In genomic region chr20:23629542-23630391, GRCh38 we compare ENCODE assay signal across 17 cellular contexts. TPM values are rescaled to one million over a fixed set of nuclear protein-coding genes. Genes with fewer than 3 reads are reported as not detected.
DNase-seq lines count a peak whose midpoint lies in the region; TF ChIP-seq lines count a peak whose summit lies in the region.
"Had no signal": no experiment of that assay in that cellular context is flagged by ENCODE, and none has a peak within 500 bp of the region (broad histone marks: within the 10 kb centered on the region; RNA-seq: fewer than 3 reads in every experiment).

No MANE protein-coding gene starts in this region.

- H3K18ac ChIP-seq in mesenchymal stem cell (ENCODE audit: low read depth in 1 of 2, low read length in 2 of 2) = peak overlapping the region; percentile 59 to 64

- H2BK120ac ChIP-seq in mesenchymal stem cell (ENCODE audit: low read depth, low read length) = no peak overlapping the region

- peak overlapping the region; percentile 65 for H4K8ac ChIP-seq in mesenchymal stem cell (ENCODE audit: low read length)

- H2AK5ac ChIP-seq in mesenchymal stem cell (ENCODE audit: low read length, severe bottlenecking) = peak overlapping the region; percentile 83

- H2BK12ac ChIP-seq in mesenchymal stem cell (ENCODE audit: low read length in 2 of 2) = peak overlapping the region; percentile 38 to 87

- H3K14ac ChIP-seq in mesenchymal stem cell (ENCODE audit: low read length in 2 of 2) = peak overlapping the region in 1 of 2 experiments; percentile 46

- peak overlapping the region; percentile 64 for H4K91ac ChIP-seq in mesenchymal stem cell (ENCODE audit: low read length)

- TF ChIP-seq EP300 in transverse colon (IDR thresholded peaks at IDR 0.05; ENCODE audit: low read depth) = no peak

- in situ Hi-C loops in transverse colon (cut with MboI; ENCODE audit: low pct_ligation_motif_present in 1 of 4, low pct_unique_long_range_greater_than_20kb in 1 of 4, low sequenced_read_pairs in 3 of 4) = no loop called here

- H2BK5ac ChIP-seq in mesenchymal stem cell (ENCODE audit: low read depth, low read length, poor library complexity, severe bottlenecking) = no peak overlapping the region

- peaks cover 28% of the 10 kb centered on the region for H3K4me1 ChIP-seq in mesenchymal stem cell (ENCODE audit: control insufficient read depth, insufficient read depth, low read depth, low read length)
- H3K4me1 ChIP-seq in transverse colon = peaks cover 0 to 28% (median 8%) of the 10 kb centered on the region in 4 donors

- peak overlapping the region in 1 of 2 experiments; percentile 20 for H3K4ac ChIP-seq in mesenchymal stem cell (ENCODE audit: low read depth in 1 of 2, low read length in 2 of 2)

- POLR2A ChIA-PET in RWPE1 (lab: Yijun Ruan, JAX; ENCODE audit: low non-redundant PET) = no interaction called here

- WGBS in mesenchymal stem cell = 92% methylated on average over 12 of the region's 12 CpGs
- WGBS in transverse colon (ENCODE audit: low coverage in 1 of 2), 2 donors = 51 to 75% methylated on average over 3 to 12 of the region's 12 CpGs

- H2AFZ ChIP-seq in mesenchymal stem cell (ENCODE audit: low read depth, low read length) = no peak overlapping the region

- intact Hi-C loops in transverse colon (cut with DNase I; ENCODE audit: low total_unique reads) = loop anchor here (10.0 kb wide), 1 partner anchor 275 kb away; the partner anchor contains the start of gene NXT1

- no peak overlapping the region for H3K9ac ChIP-seq in mesenchymal stem cell (ENCODE audit: low read length)

- CTCF ChIA-PET in RWPE1 (lab: Yijun Ruan, JAX) = no interaction called here

- H3K23ac ChIP-seq in mesenchymal stem cell (ENCODE audit: low read length in 2 of 2) = peak overlapping the region in 1 of 2 experiments; percentile 54

- peaks cover 11% of the 10 kb centered on the region for H3K79me1 ChIP-seq in mesenchymal stem cell (replicated peaks; ENCODE audit: low read length, poor library complexity, severe bottlenecking)

- H3K4me3 ChIP-seq in mesenchymal stem cell (ENCODE audit: insufficient read depth in 1 of 2, low read depth in 1 of 2, low read length in 2 of 2) (no peak overlapping the region), transverse colon (no peak overlapping the region)
- H3K4me3 ChIP-seq: SJSA1 had no signal

- H3K27me3 ChIP-seq in mesenchymal stem cell (ENCODE audit: control insufficient read depth in 1 of 2, insufficient read depth in 1 of 2, low read length in 2 of 2) = no peaks in the 10 kb centered on the region
- H3K27me3 ChIP-seq in transverse colon = no peaks in the 10 kb centered on the region
- H3K27me3 ChIP-seq: SJSA1 had no signal

- H3K36me3 ChIP-seq in mesenchymal stem cell (ENCODE audit: control insufficient read depth in 1 of 2, insufficient read depth in 2 of 2, low read depth in 1 of 2, low read length in 2 of 2) = peaks cover 34 to 39% of the 10 kb centered on the region in 2 experiments
- H3K36me3 ChIP-seq in transverse colon = peaks cover 0 to 8% (median 3%) of the 10 kb centered on the region in 4 donors

- no peak overlapping the region for H2BK15ac ChIP-seq in mesenchymal stem cell (ENCODE audit: low read depth, poor library complexity, severe bottlenecking)

- DNase-seq in RWPE1 (ENCODE audit: low spot score) (no peak), dermis microvascular lymphatic vessel endothelial cell (ENCODE audit: low read depth in 2 of 2) (peak; percentile 57 to 73), mesenchymal stem cell (no peak), transverse colon (no peak), T-helper 2 cell (no peak), NCI-H510A treated with DMSO at 0.1 percent for 48 hours (lab: John Stamatoyannopoulos, UW) (no peak)
- DNase-seq in stimulated activated CD8-positive, alpha-beta memory T cell treated with anti-CD3 and anti-CD28 coated beads, Interleukin-4, amount 100 ng/mL, for 48 hours = no peak
- DNase-seq: erythroblast; GF-D8; midbrain; NCI-H187 treated with DMSO at 0.1 percent for 48 hours; stimulated activated CD4-positive, alpha-beta T cell treated with anti-CD3 and anti-CD28 coated beads, Interleukin-4, amount 100 ng/mL, for 1 hour had no signal

- H3K27ac ChIP-seq in RWPE1 (peak overlapping the region; percentile 79), mesenchymal stem cell (ENCODE audit: low read length, poor library complexity, severe bottlenecking) (peak overlapping the region; percentile 13), transverse colon (peak overlapping the region; percentile 34 to 59 (median 58))
- H3K27ac ChIP-seq: SJSA1 had no signal

- TF ChIP-seq CTCF in RWPE1 (conservative IDR thresholded peaks at IDR 0.05; ENCODE audit: low read depth) (no peak), transverse colon (IDR thresholded peaks at IDR 0.05) (no peak)

- no peak for TF ChIP-seq POLR2A in transverse colon (IDR thresholded peaks at IDR 0.05)

- H3K9me3 ChIP-seq in mesenchymal stem cell (ENCODE audit: control insufficient read depth, low read length) (peaks cover 11% of the 10 kb centered on the region), transverse colon (no peaks in the 10 kb centered on the region)
- H3K9me3 ChIP-seq: SJSA1 had no signal

- no peak overlapping the region for H3K4me2 ChIP-seq in mesenchymal stem cell (ENCODE audit: low read length, poor library complexity, severe bottlenecking)

RNA-seq across cellular contexts. Expression of gene CST3, which starts 8.0 kb away (rescaled TPM):
- total RNA-seq in dermis microvascular lymphatic vessel endothelial cell = 112 and 193 TPM in 2 replicates
- polyA plus RNA-seq in mesenchymal stem cell (2013, experiment 1 of 2) = 817 TPM
- polyA plus RNA-seq in mesenchymal stem cell (2013, experiment 2 of 2) = 846 TPM
- 1,000 to 10,000 TPM in 2 of 4 donors, 100 to 1,000 TPM in 2; 607 to 1,755 (median 1,289) TPM for total RNA-seq in transverse colon
- total RNA-seq: activated T-helper 17 cell treated with anti-CD3 and anti-CD28 coated beads, Interleukin-2, amount 50 U/mL, for 72 hours had no signal

RNA-seq across cellular contexts. Expression of gene CST9, which starts 24.1 kb away (rescaled TPM):
- total RNA-seq in dermis microvascular lymphatic vessel endothelial cell (under 0.01 TPM in 1 of 2 replicates, not detected in the other), transverse colon (not detected)
- polyA plus RNA-seq in mesenchymal stem cell (2013, experiment 1 of 2) = not detected
- not detected for polyA plus RNA-seq in mesenchymal stem cell (2013, experiment 2 of 2)
- total RNA-seq: activated T-helper 17 cell treated with anti-CD3 and anti-CD28 coated beads, Interleukin-2, amount 50 U/mL, for 72 hours; NCI-H460; sciatic nerve; SJSA1 had no signal
- polyA plus RNA-seq: BJ had no signal

RNA-seq across cellular contexts. Expression of gene CST4, which starts 59.1 kb away (rescaled TPM):
- not detected in 2 replicates for total RNA-seq in dermis microvascular lymphatic vessel endothelial cell
- not detected for polyA plus RNA-seq in mesenchymal stem cell (2013, experiment 1 of 2)
- 0.18 TPM for polyA plus RNA-seq in mesenchymal stem cell (2013, experiment 2 of 2)
- not detected for total RNA-seq in transverse colon
- total RNA-seq: activated T-helper 17 cell treated with anti-CD3 and anti-CD28 coated beads, Interleukin-2, amount 50 U/mL, for 72 hours; sciatic nerve; SJSA1 had no signal
- polyA plus RNA-seq: BJ had no signal

Comparison
In these comparisons a context has a peak if more than half of its experiments do, and no peak if none do; other contexts are left out.
1. DNase-seq: peak in dermis microvascular lymphatic vessel endothelial cell (2 of 2); none in RWPE1 (single experiment), mesenchymal stem cell (single experiment), transverse colon (single experiment), stimulated activated CD8-positive, alpha-beta memory T cell treated with anti-CD3 and anti-CD28 coated beads, Interleukin-4, amount 100 ng/mL, for 48 hours (single experiment), T-helper 2 cell (0 of 5) and NCI-H510A treated with DMSO at 0.1 percent for 48 hours (single experiment).
2. H3K27ac ChIP-seq: peak in every context shown above with its lines; median percentile 79 in RWPE1; 58 in transverse colon; 13 in mesenchymal stem cell.